In the genomic region with DNA sequence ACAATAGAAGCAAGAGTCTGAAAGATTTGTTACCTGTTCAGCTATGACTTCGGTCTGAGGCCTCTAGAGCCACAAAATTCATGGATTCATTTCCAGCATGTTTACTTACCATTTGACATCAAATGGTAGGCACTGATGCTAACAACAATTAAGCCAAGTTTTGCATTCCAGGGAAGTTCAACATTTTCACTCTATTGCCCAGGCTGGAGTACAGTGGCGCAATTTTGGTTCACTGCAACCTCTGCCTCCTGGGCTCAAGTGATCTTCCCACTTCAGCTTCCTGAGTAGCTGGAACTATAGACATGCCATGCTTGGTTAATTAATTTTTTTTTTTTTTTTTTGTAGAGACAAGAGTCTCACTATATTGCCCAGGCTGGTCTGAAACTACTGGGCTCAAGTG, we compare ENCODE assay signal across 21 cellular contexts.
"Had no signal": no experiment of that assay in that cellular context is flagged by ENCODE, and none has a peak within 500 bp of the region (broad histone marks: within the 10 kb centered on the region; RNA-seq: fewer than 3 reads in every experiment).

No MANE protein-coding gene starts in this region.

- H3K36me3 ChIP-seq: esophagus squamous epithelium, prostate gland, right lobe of liver, suprapubic skin had no signal

- H3K4me3 ChIP-seq: esophagus squamous epithelium, lung, prostate gland, right lobe of liver, smooth muscle cell, suprapubic skin had no signal

- DNase-seq: activated CD8-positive, alpha-beta memory T cell treated with anti-CD3 and anti-CD28 coated beads for 24 hours; activated CD8-positive, alpha-beta memory T cell treated with anti-CD3 and anti-CD28 coated beads, Interleukin-2, amount 50 U/mL, for 48 hours; activated gamma-delta T cell; activated T-cell treated with anti-CD3 and anti-CD28 coated beads, Interleukin-2, amount 50 U/mL, for 72 hours; effector memory CD8-positive, alpha-beta T cell; esophagus squamous epithelium; foreskin melanocyte; glutamatergic neuron; hypothalamus; islet precursor cell; right lobe of liver; stimulated activated CD4-positive, alpha-beta T cell treated with anti-CD3 and anti-CD28 coated beads, Interleukin-4, amount 100 ng/mL, for 1 hour; stimulated activated naive CD8-positive, alpha-beta T cell treated with anti-CD3 and anti-CD28 coated beads, Interleukin-15, amount 100 ng/mL, for 72 hours; T-helper 1 cell; T1000 had no signal

- ATAC-seq: activated CD4-positive, CD25-positive, alpha-beta regulatory T cell treated with anti-CD3 and anti-CD28 coated beads, Interleukin-2, amount 50 U/mL, for 24 hours; activated T-cell treated with anti-CD3 and anti-CD28 coated beads, Interleukin-2, amount 50 U/mL, for 72 hours; effector memory CD8-positive, alpha-beta T cell; left lobe of liver; right lobe of liver; stimulated activated naive CD8-positive, alpha-beta T cell treated with anti-CD3 and anti-CD28 coated beads, Interleukin-15, amount 100 ng/mL, for 72 hours had no signal

- H3K9me3 ChIP-seq: esophagus squamous epithelium, prostate gland, right lobe of liver, suprapubic skin had no signal

- H3K4me1 ChIP-seq: prostate gland, right lobe of liver had no signal

- H3K27me3 ChIP-seq: esophagus squamous epithelium, right lobe of liver, suprapubic skin had no signal

- H3K27ac ChIP-seq: esophagus squamous epithelium, prostate gland, right lobe of liver, suprapubic skin had no signal

- H3K4me2 ChIP-seq: smooth muscle cell had no signal
